ENCODE assay signal across 10 cellular contexts in genomic region chr4:6493668-6494304, GRCh38. TPM values are rescaled to one million over a fixed set of nuclear protein-coding genes. Genes with fewer than 3 reads are reported as not detected.
A peak's percentile ranks its signal among the peaks of the same experiment; 100 is the strongest.
DNase-seq lines count a peak whose midpoint lies in the region; ATAC-seq lines count a peak whose summit lies in the region.
"Had no signal": no experiment of that assay in that cellular context is flagged by ENCODE, and none has a peak within 500 bp of the region (broad histone marks: within the 10 kb centered on the region; RNA-seq: fewer than 3 reads in every experiment).

No MANE protein-coding gene starts in this region.

- no peak overlapping the region for H3K9ac ChIP-seq in skeletal muscle satellite cell (ENCODE audit: low read depth, low read length)

- H3K27me3 ChIP-seq in skeletal muscle satellite cell (ENCODE audit: control insufficient read depth, insufficient read depth, low read length) (peaks cover 6% of the 10 kb centered on the region), aorta (ENCODE audit: control insufficient read depth in 1 of 2, insufficient read depth in 2 of 2, low read length in 1 of 2) (no peaks in the 10 kb centered on the region)

- intact Hi-C loops in cardiac septum (cut with DNase I), result no loop called here
- intact Hi-C loops in aorta (cut with DNase I), result no loop called here

- no peaks in the 10 kb centered on the region for H3K36me3 ChIP-seq in skeletal muscle satellite cell (ENCODE audit: insufficient read depth, low read length)
- no peaks in the 10 kb centered on the region for H3K36me3 ChIP-seq in aorta (ENCODE audit: control insufficient read depth in 1 of 2, insufficient read depth in 2 of 2, low read length in 1 of 2)

- ATAC-seq in aorta (ENCODE audit: low FRiP score), result no peak
- ATAC-seq: T-helper 17 cell had no signal

- H3K4me2 ChIP-seq in skeletal muscle satellite cell (ENCODE audit: low read length), result peak overlapping the region; percentile 49

- H3K4me3 ChIP-seq in skeletal muscle satellite cell (ENCODE audit: low read length) (no peak overlapping the region), aorta (ENCODE audit: low read length in 2 of 2) (no peak overlapping the region)

- peak; percentile 20 for DNase-seq in NCI-H345 (lab: John Stamatoyannopoulos, UW)
- DNase-seq in NCI-H345 treated with DMSO at 0.1 percent for 48 hours (lab: John Stamatoyannopoulos, UW; ENCODE audit: unreplicated experiment), result no peak
- DNase-seq in astrocyte of the hippocampus (ENCODE audit: low read depth, low spot score), result peak; percentile 52
- peak; percentile 36 for DNase-seq in cardiac septum (ENCODE audit: low spot score)
- DNase-seq in T-helper 1 cell, result no peak
- DNase-seq in activated CD4-positive, CD25-positive, alpha-beta regulatory T cell treated with anti-CD3 and anti-CD28 coated beads, Interleukin-2, amount 50 U/mL, for 72 hours, result no peak
- no peak for DNase-seq in aorta
- DNase-seq: NCI-H524 treated with DMSO at 0.1 percent for 48 hours, T-helper 17 cell had no signal

- 20 to 21% methylated on average over 22 of the region's 22 CpGs for WGBS in aorta, 2 donors

- H3K9me3 ChIP-seq in skeletal muscle satellite cell (replicated peaks; ENCODE audit: low read length) (no peaks in the 10 kb centered on the region), aorta (ENCODE audit: control insufficient read depth, low read length) (peaks cover 3% of the 10 kb centered on the region)

- no peaks in the 10 kb centered on the region for H3K4me1 ChIP-seq in skeletal muscle satellite cell (ENCODE audit: control insufficient read depth, insufficient read depth, low read length)
- H3K4me1 ChIP-seq in aorta (ENCODE audit: control insufficient read depth in 1 of 2, insufficient read depth in 2 of 2, low read length in 2 of 2), result no peaks in the 10 kb centered on the region

- H3K27ac ChIP-seq in aorta (ENCODE audit: low read depth in 1 of 2, low read length in 2 of 2), result no peak overlapping the region

RNA-seq across cellular contexts. Expression of gene PPP2R2C, which starts 21.4 kb away (rescaled TPM):
- total RNA-seq in cardiac septum (5.5 TPM), aorta (1 to 10 TPM in 1 of 2 donors, under 1 TPM in 1; 0.65 to 1.3 TPM)
- total RNA-seq in skeletal muscle satellite cell (2012; rRNA removed), result 1.0 and 1.1 TPM in 2 replicates
- polyA plus RNA-seq in aorta, result under 1 TPM in 1 of 2 donors, not detected in 1; 0.25 TPM
- total RNA-seq: T-helper 17 cell had no signal

Comparison
In these comparisons a context has a peak if more than half of its experiments do, and no peak if none do; other contexts are left out.
1. DNase-seq: peak in NCI-H345 (single experiment), astrocyte of the hippocampus (single experiment) and cardiac septum (single experiment); none in NCI-H345 treated with DMSO at 0.1 percent for 48 hours (single experiment), T-helper 1 cell (0 of 5), activated CD4-positive, CD25-positive, alpha-beta regulatory T cell treated with anti-CD3 and anti-CD28 coated beads, Interleukin-2, amount 50 U/mL, for 72 hours (single experiment) and aorta (0 of 2).